ENCODE assay signal across 8 cellular contexts in the genomic region with DNA sequence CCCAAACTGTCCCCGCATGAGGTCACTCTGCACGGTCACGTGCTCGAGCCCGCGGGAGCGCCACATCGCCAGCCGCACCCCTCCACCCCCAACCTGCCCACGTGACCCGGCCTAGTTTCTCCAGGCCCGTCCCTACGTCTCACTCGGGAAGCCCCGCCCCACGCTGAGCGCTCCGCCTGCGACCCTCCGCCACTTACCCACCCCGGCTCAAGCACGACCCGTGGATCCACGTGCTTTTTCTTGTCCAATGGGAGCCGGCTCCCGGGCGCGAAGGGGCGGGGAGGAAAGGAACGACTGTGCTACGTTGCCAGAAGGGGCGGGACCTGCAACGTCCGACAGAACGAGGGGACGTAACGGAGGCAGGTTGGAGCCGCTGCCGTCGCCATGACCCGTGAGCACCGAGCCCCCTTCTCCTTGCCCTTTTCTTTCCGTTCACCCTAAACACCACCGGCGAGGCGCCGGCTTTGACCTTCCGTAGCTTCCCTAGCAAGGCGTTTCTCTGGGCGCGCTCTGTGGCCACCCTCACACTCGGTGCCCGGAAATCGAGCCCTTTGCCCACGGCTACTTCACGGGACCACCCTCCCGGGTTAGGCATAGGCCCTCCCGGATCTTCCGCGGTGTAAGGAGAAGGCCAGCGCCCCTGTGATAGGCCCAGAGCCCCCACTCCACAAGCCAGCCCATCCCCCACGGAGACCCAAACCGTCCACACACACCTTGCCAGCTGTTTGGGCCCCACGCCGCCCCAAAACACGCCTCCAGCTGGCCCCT. TPM values are rescaled to one million over a fixed set of nuclear protein-coding genes. Genes with fewer than 3 reads are reported as not detected.
DNase-seq lines count a peak whose midpoint lies in the region; ATAC-seq, FAIRE-seq and TF ChIP-seq lines count a peak whose summit lies in the region.

Gene SERF2, plus strand, starts transcription at position 328 of the 768 bp plus-strand sequence. Its CDS starts 57 bp downstream, at position 385.

- FAIRE-seq in bronchial epithelial cell (lab: Jason Lieb, UNC), result no peak

- H3K4me3 ChIP-seq in WI38 (ENCODE audit: low read depth, low read length), result peak within 1 kb of the TSS; percentile 99
- H3K4me3 ChIP-seq in bronchial epithelial cell (ENCODE audit: low read depth, low read length), result peak within 1 kb of the TSS; percentile 97
- peak within 1 kb of the TSS; percentile 77 for H3K4me3 ChIP-seq in smooth muscle cell

- peaks cover 38% of the 10 kb centered on the region for H3K79me2 ChIP-seq in smooth muscle cell (ENCODE audit: low read depth)

- H4K20me1 ChIP-seq in smooth muscle cell (ENCODE audit: low read depth), result peaks cover 46% of the 10 kb centered on the region

- peak within 1 kb of the TSS; percentile 83 for H2AFZ ChIP-seq in smooth muscle cell (ENCODE audit: low read depth)

- ATAC-seq in GM18873 (IDR thresholded peaks at IDR 0.05; ENCODE audit: low FRiP score, unreplicated experiment) (peak; percentile 89), HG03139 (IDR thresholded peaks at IDR 0.05; ENCODE audit: unreplicated experiment) (peak; percentile 81)

- no peaks in the 10 kb centered on the region for H3K9me3 ChIP-seq in smooth muscle cell (replicated peaks; ENCODE audit: low read depth)

- H3K4me2 ChIP-seq in smooth muscle cell, result peak within 1 kb of the TSS; percentile 98

- WGBS in smooth muscle cell (ENCODE audit: low lambda C conversion rate), result under 1% methylated on average over 59 of the region's 66 CpGs

- H3K9ac ChIP-seq in smooth muscle cell (ENCODE audit: low read depth), result peak within 1 kb of the TSS; percentile 100

- H3K27ac ChIP-seq in smooth muscle cell (ENCODE audit: low read depth), result peak within 1 kb of the TSS; percentile 97

- peaks cover 24% of the 10 kb centered on the region for H3K4me1 ChIP-seq in smooth muscle cell (ENCODE audit: low read depth)

- H3K27me3 ChIP-seq in bronchial epithelial cell (ENCODE audit: control insufficient read depth, insufficient read depth, low read length) (no peaks in the 10 kb centered on the region), smooth muscle cell (ENCODE audit: low read depth) (no peaks in the 10 kb centered on the region)

- in situ Hi-C loops in ACHN (cut with HindIII; ENCODE audit: low pct_ligation_motif_present, low pct_unique_long_range_greater_than_20kb, low sequenced_read_pairs), result no loop called here

- peak; percentile 98 for DNase-seq in ACHN
- DNase-seq in NCI-H2227 treated with DMSO at 0.1 percent for 48 hours (lab: John Stamatoyannopoulos, UW), result peak; percentile 92
- peak; percentile 94 for DNase-seq in bronchial epithelial cell (ENCODE audit: low read depth)
- peak; percentile 100 for DNase-seq in iPS-NIHi11 (ENCODE audit: low spot score)
- DNase-seq in smooth muscle cell (lab: John Stamatoyannopoulos, UW; ENCODE audit: unreplicated experiment), result peak; percentile 99

- TF ChIP-seq CTCF in WI38 (IDR thresholded peaks at IDR 0.05; ENCODE audit: low read depth, low read length) (no peak), bronchial epithelial cell (IDR thresholded peaks at IDR 0.05; ENCODE audit: insufficient read depth, low read length, severe bottlenecking) (no peak), smooth muscle cell (IDR thresholded peaks at IDR 0.05; ENCODE audit: borderline replicate concordance, insufficient read depth, poor library complexity, severe bottlenecking) (no peak)

- H3K36me3 ChIP-seq in bronchial epithelial cell (ENCODE audit: control insufficient read depth, insufficient read depth, low read length), result peaks cover 26% of the 10 kb centered on the region
- no peaks in the 10 kb centered on the region for H3K36me3 ChIP-seq in smooth muscle cell (ENCODE audit: low read depth)

- peaks cover 25% of the 10 kb centered on the region for H3F3A ChIP-seq in smooth muscle cell (ENCODE audit: low read depth)

RNA-seq across cellular contexts. Expression of gene SERF2, which starts in this region (rescaled TPM):
- total RNA-seq in bronchial epithelial cell, result 286 and 340 TPM in 2 replicates
- total RNA-seq in smooth muscle cell, result 1,247 and 1,277 TPM in 2 replicates
- 2,168 and 2,420 TPM in 2 replicates for polyA plus RNA-seq in smooth muscle cell

Comparison
In these comparisons a context has a peak if more than half of its experiments do, and no peak if none do; other contexts are left out.
1. Peak in every context shown above with its lines: DNase-seq, ATAC-seq, H3K4me3 ChIP-seq and H3K27ac ChIP-seq.